ENCODE assay signal across 18 cellular contexts in genomic region chr5:93364386-93364785, GRCh38.
"Had no signal": no experiment of that assay in that cellular context is flagged by ENCODE, and none has a peak within 500 bp of the region (broad histone marks: within the 10 kb centered on the region; RNA-seq: fewer than 3 reads in every experiment).

No MANE protein-coding gene starts in this region.

- H3K27ac ChIP-seq: epithelial cell of prostate, esophagus muscularis mucosa, gastrocnemius medialis, left ventricle myocardium inferior, lower lobe of right lung, ovary, tibial artery, upper lobe of left lung, uterus had no signal

- H3K36me3 Mint-ChIP-seq: memory B cell; natural killer cell treated with Interleukin-12 subunit alpha and Interleukin-12 subunit beta and Interleukin-15 and Interleukin-18, amount 100 ng/mL, for 72 hours had no signal

- H3K9me3 ChIP-seq: esophagus muscularis mucosa, gastrocnemius medialis, lower lobe of right lung, ovary, tibial artery, upper lobe of left lung, uterus had no signal

- DNase-seq: effector memory CD4-positive, alpha-beta T cell; gastrocnemius medialis; islet precursor cell; left ventricle myocardium inferior; lower lobe of right lung; midbrain; ovary; right cardiac atrium; small intestine; stimulated activated CD4-positive, alpha-beta T cell treated with anti-CD3 and anti-CD28 coated beads, Interleukin-2, amount 100 ng/mL, for 48 hours; stimulated activated naive CD8-positive, alpha-beta T cell treated with anti-CD3 and anti-CD28 coated beads, Interleukin-15, Interleukin-2, amounts not matched to agents 100 U/mL and 50 U/mL, for 24 hours; tibial artery; upper lobe of left lung; uterus had no signal

- H3K27me3 ChIP-seq: esophagus muscularis mucosa, gastrocnemius medialis, ovary, tibial artery, upper lobe of left lung, uterus had no signal

- H3K4me3 ChIP-seq: esophagus muscularis mucosa, gastrocnemius medialis, left ventricle myocardium inferior, lower lobe of right lung, ovary, tibial artery, upper lobe of left lung, uterus had no signal

- H3K4me3 Mint-ChIP-seq: memory B cell; natural killer cell treated with Interleukin-12 subunit alpha and Interleukin-12 subunit beta and Interleukin-15 and Interleukin-18, amount 100 ng/mL, for 72 hours had no signal

- H3K27me3 Mint-ChIP-seq: natural killer cell treated with Interleukin-12 subunit alpha and Interleukin-12 subunit beta and Interleukin-15 and Interleukin-18, amount 100 ng/mL, for 72 hours had no signal

- H3K27ac Mint-ChIP-seq: memory B cell; natural killer cell treated with Interleukin-12 subunit alpha and Interleukin-12 subunit beta and Interleukin-15 and Interleukin-18, amount 100 ng/mL, for 72 hours had no signal

- H3K4me1 Mint-ChIP-seq: memory B cell had no signal

- H3K4me1 ChIP-seq: gastrocnemius medialis, uterus had no signal

- ATAC-seq: gastrocnemius medialis; lower lobe of right lung; natural killer cell treated with Interleukin-12 subunit alpha and Interleukin-12 subunit beta and Interleukin-15 and Interleukin-18, amount 100 ng/mL, for 72 hours; right cardiac atrium; stimulated activated naive CD8-positive, alpha-beta T cell treated with anti-CD3 and anti-CD28 coated beads, Interleukin-15, Interleukin-2, amounts not matched to agents 100 U/mL and 50 U/mL, for 24 hours had no signal

- H3K36me3 ChIP-seq: esophagus muscularis mucosa, gastrocnemius medialis, left ventricle myocardium inferior, lower lobe of right lung, ovary, tibial artery, upper lobe of left lung, uterus had no signal
